ENCODE assay signal across 8 cellular contexts in the genomic region with DNA sequence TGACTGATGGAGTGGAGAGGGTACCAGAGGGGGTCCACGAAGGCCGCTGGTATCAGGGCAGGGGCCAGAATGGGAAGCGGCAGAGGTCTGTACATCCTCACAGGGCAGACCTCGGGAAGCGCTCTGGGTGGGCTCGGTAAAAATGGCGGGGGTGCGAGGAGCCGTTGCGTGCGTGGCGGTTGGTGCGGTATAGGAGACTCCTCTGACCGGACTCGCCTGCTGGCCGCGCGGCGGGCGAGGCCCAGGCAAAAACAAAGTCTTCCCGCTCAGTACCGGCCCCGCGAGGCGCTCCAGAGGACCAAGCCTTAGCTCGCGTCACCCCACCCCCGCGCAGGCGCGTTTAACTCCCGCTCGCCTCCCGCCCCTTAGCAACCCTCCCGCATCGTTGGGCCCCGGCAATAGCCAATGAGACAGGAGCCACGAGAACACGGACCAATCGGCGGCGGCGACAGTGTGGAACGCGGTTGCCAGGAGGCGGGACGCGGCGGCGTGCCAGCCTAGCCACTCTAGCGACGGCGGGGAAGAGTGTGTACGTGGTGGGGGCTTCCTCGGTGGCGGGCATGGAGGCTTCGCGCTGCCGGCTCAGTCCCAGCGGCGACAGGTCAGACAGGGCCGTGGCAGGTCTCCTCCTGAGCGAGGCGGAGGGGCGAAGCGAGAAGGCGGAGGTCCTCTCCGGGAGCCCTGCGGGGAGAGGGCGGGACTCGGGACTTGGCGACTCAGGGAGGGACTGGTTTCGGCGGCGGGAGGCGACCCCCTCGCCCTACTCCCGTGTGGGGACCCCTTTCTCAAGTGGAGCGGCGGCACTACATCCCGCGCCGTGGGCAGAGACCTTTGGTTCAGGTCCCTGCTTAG. TPM values are rescaled to one million over a fixed set of nuclear protein-coding genes. Genes with fewer than 3 reads are reported as not detected.
A peak's percentile ranks its signal among the peaks of the same experiment; 100 is the strongest.
DNase-seq lines count a peak whose midpoint lies in the region; ATAC-seq and TF ChIP-seq lines count a peak whose summit lies in the region.

A gene with protein sequence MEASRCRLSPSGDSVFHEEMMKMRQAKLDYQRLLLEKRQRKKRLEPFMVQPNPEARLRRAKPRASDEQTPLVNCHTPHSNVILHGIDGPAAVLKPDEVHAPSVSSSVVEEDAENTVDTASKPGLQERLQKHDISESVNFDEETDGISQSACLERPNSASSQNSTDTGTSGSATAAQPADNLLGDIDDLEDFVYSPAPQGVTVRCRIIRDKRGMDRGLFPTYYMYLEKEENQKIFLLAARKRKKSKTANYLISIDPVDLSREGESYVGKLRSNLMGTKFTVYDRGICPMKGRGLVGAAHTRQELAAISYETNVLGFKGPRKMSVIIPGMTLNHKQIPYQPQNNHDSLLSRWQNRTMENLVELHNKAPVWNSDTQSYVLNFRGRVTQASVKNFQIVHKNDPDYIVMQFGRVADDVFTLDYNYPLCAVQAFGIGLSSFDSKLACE (plus strand): TSS at position 504 of the 852 bp plus-strand sequence. CDS start 57 bp downstream, at position 561.

- peaks cover 24% of the 10 kb centered on the region for H3K4me1 ChIP-seq in lower lobe of right lung

- H3K4me3 ChIP-seq in lower lobe of right lung: peak within 1 kb of the TSS; percentile 97

- H3K36me3 ChIP-seq in lower lobe of right lung: peaks cover 5% of the 10 kb centered on the region

- no peaks in the 10 kb centered on the region for H3K9me3 ChIP-seq in CD4-positive, alpha-beta T cell (ENCODE audit: control insufficient read depth, low read length)
- no peaks in the 10 kb centered on the region for H3K9me3 ChIP-seq in lower lobe of right lung

- POLR2A ChIA-PET in CD4-positive, alpha-beta T cell (lab: Charles Lee): interaction anchor here (1.5 to 7.6 kb wide), 3 partner anchors 12 to 199 kb away, joined by 7 to 77 read pairs (median 7); partner anchors contain the start of genes FKBP4, FOXM1 and RHNO1
- POLR2A ChIA-PET in activated CD8-positive, alpha-beta T cell treated with anti-CD3 and anti-CD28 coated beads, Interleukin-2, amount 10 ng/mL, durations not matched to agents 7 days and 5 days (lab: Charles Lee): interaction anchor here (1.1 to 2.1 kb wide), 2 partner anchors 12 to 14 kb away, joined by 4 to 21 read pairs; partner anchors contain the start of genes FOXM1 and RHNO1

- peaks cover 29% of the 10 kb centered on the region for H3K4me1 Mint-ChIP-seq in CD4-positive, alpha-beta T cell (ENCODE audit: low read depth)
- H3K4me1 Mint-ChIP-seq in activated CD8-positive, alpha-beta T cell treated with anti-CD3 and anti-CD28 coated beads, Interleukin-2, amount 10 ng/mL, durations not matched to agents 7 days and 5 days (ENCODE audit: low read depth): peaks cover 48% of the 10 kb centered on the region

- no peaks in the 10 kb centered on the region for H3K27me3 Mint-ChIP-seq in CD4-positive, alpha-beta T cell
- no peaks in the 10 kb centered on the region for H3K27me3 Mint-ChIP-seq in activated CD8-positive, alpha-beta T cell treated with anti-CD3 and anti-CD28 coated beads, Interleukin-2, amount 10 ng/mL, durations not matched to agents 7 days and 5 days (ENCODE audit: low read depth)

- peaks cover 22% of the 10 kb centered on the region for H3K36me3 Mint-ChIP-seq in CD4-positive, alpha-beta T cell (ENCODE audit: low read depth)
- H3K36me3 Mint-ChIP-seq in activated CD8-positive, alpha-beta T cell treated with anti-CD3 and anti-CD28 coated beads, Interleukin-2, amount 10 ng/mL, durations not matched to agents 7 days and 5 days (ENCODE audit: low read depth): peaks cover 34% of the 10 kb centered on the region

- peak within 1 kb of the TSS; percentile 97 for H3K4me3 Mint-ChIP-seq in CD4-positive, alpha-beta T cell
- H3K4me3 Mint-ChIP-seq in activated CD8-positive, alpha-beta T cell treated with anti-CD3 and anti-CD28 coated beads, Interleukin-2, amount 10 ng/mL, durations not matched to agents 7 days and 5 days: peak within 1 kb of the TSS; percentile 93

- intact Hi-C loops in CD4-positive, alpha-beta T cell (cut with DNase I, micrococcal nuclease): loop anchor here in 1 of 2 experiments (1.0 to 10.0 kb wide), 4 partner anchors 13 to 984 kb away; partner anchors contain the start of genes FOXM1, ITFG2, PARP11 and RHNO1
- intact Hi-C loops in lower lobe of right lung (cut with DNase I): no loop called here

- ATAC-seq in CD4-positive, alpha-beta T cell (ENCODE audit: poor library complexity): peak; percentile 98
- peak; percentile 98 for ATAC-seq in GM19438 (IDR thresholded peaks at IDR 0.05; ENCODE audit: low read depth, unreplicated experiment)
- ATAC-seq in HG03575 (IDR thresholded peaks at IDR 0.05; ENCODE audit: extremely low read depth, insufficient number of reproducible peaks, low FRiP score, unreplicated experiment): peak; percentile 58
- ATAC-seq in activated CD8-positive, alpha-beta T cell treated with anti-CD3 and anti-CD28 coated beads, Interleukin-2, amount 10 ng/mL, durations not matched to agents 7 days and 5 days: peak; percentile 99
- peak; percentile 99 for ATAC-seq in lower lobe of right lung

- DNase-seq in CD4-positive, alpha-beta T cell: peak; percentile 97 to 99 (median 98)
- DNase-seq in NCI-H82 treated with DMSO at 0.1 percent for 48 hours (lab: John Stamatoyannopoulos, UW; ENCODE audit: unreplicated experiment): peak; percentile 95
- DNase-seq in activated CD8-positive, alpha-beta T cell treated with anti-CD3 and anti-CD28 coated beads, Interleukin-2, amount 10 ng/mL, durations not matched to agents 7 days and 5 days: peak; percentile 98
- peak; percentile 99 for DNase-seq in effector CD4-positive, alpha-beta T cell
- peak; percentile 98 for DNase-seq in lower lobe of right lung
- peak; percentile 96 to 97 (median 96) for DNase-seq in stimulated activated CD4-positive, alpha-beta T cell treated with anti-CD3 and anti-CD28 coated beads, TNF-alpha, amount 100 ng/mL, for 24 hours (ENCODE audit: low read depth in 3 of 3)

- H3K9me3 Mint-ChIP-seq in CD4-positive, alpha-beta T cell: no peaks in the 10 kb centered on the region
- H3K9me3 Mint-ChIP-seq in activated CD8-positive, alpha-beta T cell treated with anti-CD3 and anti-CD28 coated beads, Interleukin-2, amount 10 ng/mL, durations not matched to agents 7 days and 5 days (ENCODE audit: insufficient read depth): no peaks in the 10 kb centered on the region

- CTCF ChIA-PET in CD4-positive, alpha-beta T cell (lab: Charles Lee): interaction anchor here (1.0 to 1.3 kb wide), 3 partner anchors 12 to 17 kb away, joined by 3 read pairs; no protein-coding TSS in a partner anchor
- CTCF ChIA-PET in activated CD8-positive, alpha-beta T cell treated with anti-CD3 and anti-CD28 coated beads, Interleukin-2, amount 10 ng/mL, durations not matched to agents 7 days and 5 days (lab: Charles Lee): interaction anchor here (1.0 to 1.4 kb wide), 3 partner anchors 11 to 53 kb away, joined by 3 to 6 read pairs (median 3); no protein-coding TSS in a partner anchor

- H3K27ac Mint-ChIP-seq in CD4-positive, alpha-beta T cell: peak within 1 kb of the TSS; percentile 83
- peak within 1 kb of the TSS; percentile 92 for H3K27ac Mint-ChIP-seq in activated CD8-positive, alpha-beta T cell treated with anti-CD3 and anti-CD28 coated beads, Interleukin-2, amount 10 ng/mL, durations not matched to agents 7 days and 5 days

- H3K27ac ChIP-seq in CD4-positive, alpha-beta T cell (ENCODE audit: low read depth, low read length): peak within 1 kb of the TSS; percentile 74
- peak within 1 kb of the TSS; percentile 89 for H3K27ac ChIP-seq in lower lobe of right lung

- H3K27me3 ChIP-seq in CD4-positive, alpha-beta T cell (ENCODE audit: control insufficient read depth, insufficient read depth, low read length): no peaks in the 10 kb centered on the region
- no peaks in the 10 kb centered on the region for H3K27me3 ChIP-seq in lower lobe of right lung (ENCODE audit: low read depth)

- no peak for TF ChIP-seq CTCF in CD4-positive, alpha-beta T cell (IDR thresholded peaks at IDR 0.05)
- TF ChIP-seq CTCF in lower lobe of right lung (IDR thresholded peaks at IDR 0.05): no peak

RNA-seq across cellular contexts. Expression of the gene that starts here (rescaled TPM):
- 1 to 10 TPM; 4.2 to 5.5 TPM for total RNA-seq in CD4-positive, alpha-beta T cell
- 10 to 100 TPM in 1 of 2 experiments, 1 to 10 TPM in 1; 9.2 to 10.5 TPM for total RNA-seq in activated CD8-positive, alpha-beta T cell treated with anti-CD3 and anti-CD28 coated beads, Interleukin-2, amount 10 ng/mL, durations not matched to agents 7 days and 5 days
- total RNA-seq in lower lobe of right lung: 15.4 TPM

Comparison
In these comparisons a context has a peak if more than half of its experiments do, and no peak if none do; other contexts are left out.
1. Peak in every context shown above with its lines: DNase-seq, ATAC-seq, H3K4me3 ChIP-seq and H3K27ac ChIP-seq.